Comparison of ENCODE assay signal across 5 cellular contexts in genomic region chr1:16561035-16561434, GRCh38. TPM values are rescaled to one million over a fixed set of nuclear protein-coding genes. Genes with fewer than 3 reads are reported as not detected.
"Had no signal": no experiment of that assay in that cellular context is flagged by ENCODE, and none has a peak within 500 bp of the region (broad histone marks: within the 10 kb centered on the region; RNA-seq: fewer than 3 reads in every experiment).

No MANE protein-coding gene starts in this region.

RNA-seq across cellular contexts. Expression of gene RNU1-1, which starts 47.0 kb away (rescaled TPM):
- total RNA-seq: myocyte had no signal
- polyA plus RNA-seq: hepatocyte; lung; mammary epithelial cell; naive thymus-derived CD4-positive, alpha-beta T cell had no signal
